In the genomic region with DNA sequence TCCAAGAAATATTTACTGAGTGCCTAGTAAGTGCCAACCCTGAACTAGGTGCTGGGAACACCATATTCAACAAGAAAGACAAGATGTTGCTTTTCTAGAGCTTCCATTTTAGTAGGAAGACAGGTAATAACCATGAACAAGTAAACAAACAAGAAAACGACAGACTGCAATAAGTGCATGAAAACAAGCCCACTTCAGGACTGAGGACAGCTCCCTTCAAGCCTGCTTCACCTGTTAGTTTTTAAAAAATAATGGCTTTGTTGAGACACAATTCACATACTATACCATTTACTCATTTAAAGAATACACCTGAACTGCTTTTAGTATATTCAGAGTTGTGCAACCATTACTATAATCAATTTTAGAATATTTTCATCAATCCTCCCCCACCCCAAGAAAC, we compare ENCODE assay signal across 21 cellular contexts. TPM values are rescaled to one million over a fixed set of nuclear protein-coding genes. Genes with fewer than 3 reads are reported as not detected.
DNase-seq lines count a peak whose midpoint lies in the region; ATAC-seq, FAIRE-seq and TF ChIP-seq lines count a peak whose summit lies in the region.
"Had no signal": no experiment of that assay in that cellular context is flagged by ENCODE, and none has a peak within 500 bp of the region (broad histone marks: within the 10 kb centered on the region; RNA-seq: fewer than 3 reads in every experiment).

No MANE protein-coding gene starts in this region.

- CTCF ChIA-PET in Calu3 (lab: Charles Lee), result no interaction called here
- CTCF ChIA-PET in endothelial cell of umbilical vein (lab: Charles Lee), result no interaction called here

- POLR2A ChIA-PET in endothelial cell of umbilical vein (lab: Charles Lee), result interaction anchor here (0.6 kb wide), 1 partner anchor 21 kb away, joined by 5 read pairs; no protein-coding TSS in a partner anchor

- H3K4me2 ChIP-seq in GM23338, result no peak overlapping the region
- no peak overlapping the region for H3K4me2 ChIP-seq in endothelial cell of umbilical vein (ENCODE audit: insufficient read depth, low read length)
- H3K4me2 ChIP-seq: PC-9 had no signal

- peak; percentile 6 for DNase-seq in Calu3
- no peak for DNase-seq in GM23338 (ENCODE audit: low spot score)
- DNase-seq in RPMI8226, result peak; percentile 43
- no peak for DNase-seq in endothelial cell of umbilical vein (ENCODE audit: low read depth, low spot score)
- no peak for DNase-seq in stimulated activated naive CD4-positive, alpha-beta T cell treated with Interleukin-2 at 50 U/mL for 16 hours (lab: John Stamatoyannopoulos, UW)
- DNase-seq in cerebellar nuclear complex (lab: John Stamatoyannopoulos, UW), result no peak
- DNase-seq: GOT3; naive B cell; NCI-H1417 treated with DMSO at 0.1 percent for 48 hours; NCI-H524 treated with DMSO at 0.1 percent for 48 hours; PC-9; stimulated activated CD4-positive, alpha-beta T cell treated with anti-CD3 and anti-CD28 coated beads, Interleukin-15, amount 100 ng/mL, for 24 hours; T1000; testis had no signal

- H3K9me3 ChIP-seq in endothelial cell of umbilical vein (replicated peaks; ENCODE audit: control insufficient read depth, insufficient read depth, low read length), result no peaks in the 10 kb centered on the region
- H3K9me3 ChIP-seq: testis had no signal

- no peaks in the 10 kb centered on the region for H3K79me2 ChIP-seq in GM23338 (replicated peaks; ENCODE audit: insufficient read depth)
- H3K79me2 ChIP-seq in endothelial cell of umbilical vein (ENCODE audit: control insufficient read depth, insufficient read depth, low read length), result no peaks in the 10 kb centered on the region

- H3K27me3 Mint-ChIP-seq in Calu3 (ENCODE audit: unreplicated experiment), result peaks cover 35% of the 10 kb centered on the region
- peaks cover 3% of the 10 kb centered on the region for H3K27me3 Mint-ChIP-seq in GM23338 (ENCODE audit: insufficient read depth, low read depth, poor library complexity)
- H3K27me3 Mint-ChIP-seq: activated naive CD4-positive, alpha-beta T cell treated with anti-CD3 and anti-CD28 coated beads, Interleukin-2, amount 50 U/mL, for 24 hours had no signal

- no peaks in the 10 kb centered on the region for H4K20me1 ChIP-seq in GM23338 (replicated peaks; ENCODE audit: insufficient read depth)
- H4K20me1 ChIP-seq in endothelial cell of umbilical vein (replicated peaks; ENCODE audit: control insufficient read depth, extremely low read depth, insufficient read depth, low read length), result no peaks in the 10 kb centered on the region

- no peaks in the 10 kb centered on the region for H3K27me3 ChIP-seq in GM23338 (ENCODE audit: insufficient read depth)
- H3K27me3 ChIP-seq in endothelial cell of umbilical vein (ENCODE audit: control insufficient read depth in 2 of 2, insufficient read depth in 2 of 2, low read length in 2 of 2), result no peaks in the 10 kb centered on the region
- H3K27me3 ChIP-seq: right atrium auricular region, testis had no signal

- no peaks in the 10 kb centered on the region for H3K9me2 ChIP-seq in GM23338 (ENCODE audit: insufficient read depth)

- TF ChIP-seq CTCF in Calu3 (IDR thresholded peaks at IDR 0.05; ENCODE audit: unreplicated experiment) (no peak), GM23338 (conservative IDR thresholded peaks at IDR 0.05; ENCODE audit: low read depth in 2 of 2) (no peak), endothelial cell of umbilical vein (IDR thresholded peaks at IDR 0.05; ENCODE audit: extremely low read depth in 1 of 2, insufficient read depth in 1 of 2, low read depth in 1 of 2, low read length in 2 of 2) (no peak)

- no peak overlapping the region for H3K27ac ChIP-seq in GM23338 (ENCODE audit: low read depth)
- H3K27ac ChIP-seq in endothelial cell of umbilical vein (ENCODE audit: insufficient read depth, low read depth, low read length), result no peak overlapping the region
- H3K27ac ChIP-seq: PC-9, right atrium auricular region, testis had no signal

- intact Hi-C loops in Calu3 (cut with micrococcal nuclease; ENCODE audit: unreplicated experiment) (no loop called here), endothelial cell of umbilical vein (cut with micrococcal nuclease) (no loop called here)

- H3K4me3 Mint-ChIP-seq in Calu3 (ENCODE audit: low read depth, unreplicated experiment) (no peak overlapping the region), GM23338 (no peak overlapping the region)
- H3K4me3 Mint-ChIP-seq: activated naive CD4-positive, alpha-beta T cell treated with anti-CD3 and anti-CD28 coated beads, Interleukin-2, amount 50 U/mL, for 24 hours; memory B cell; naive B cell had no signal

- no peaks in the 10 kb centered on the region for H3K9me3 Mint-ChIP-seq in Calu3 (ENCODE audit: low read depth, unreplicated experiment)
- H3K9me3 Mint-ChIP-seq in GM23338, result peaks cover 99% of the 10 kb centered on the region
- H3K9me3 Mint-ChIP-seq: activated naive CD4-positive, alpha-beta T cell treated with anti-CD3 and anti-CD28 coated beads, Interleukin-2, amount 50 U/mL, for 24 hours had no signal

- no peak overlapping the region for H3K4me3 ChIP-seq in GM23338
- no peak overlapping the region for H3K4me3 ChIP-seq in endothelial cell of umbilical vein (replicated peaks in 1 of 3; ENCODE audit: insufficient read depth in 1 of 3, low read depth in 1 of 3, low read length in 3 of 3)
- H3K4me3 ChIP-seq: PC-9, right atrium auricular region, testis had no signal

- H3K4me1 ChIP-seq in GM23338 (ENCODE audit: insufficient read depth) (no peaks in the 10 kb centered on the region), endothelial cell of umbilical vein (ENCODE audit: control insufficient read depth, extremely low read depth, insufficient read depth, low read length) (no peaks in the 10 kb centered on the region)
- H3K4me1 ChIP-seq: right atrium auricular region, testis had no signal

- H3F3A ChIP-seq in GM23338 (replicated peaks; ENCODE audit: low read depth), result no peaks in the 10 kb centered on the region

- TF ChIP-seq POLR2A in endothelial cell of umbilical vein (IDR thresholded peaks at IDR 0.05; ENCODE audit: low read depth, low read length), result no peak

- H3K9me1 ChIP-seq in endothelial cell of umbilical vein (replicated peaks; ENCODE audit: control insufficient read depth, extremely low read depth, insufficient read depth, low read length), result no peaks in the 10 kb centered on the region

- H3K27ac Mint-ChIP-seq in Calu3 (ENCODE audit: unreplicated experiment) (no peak overlapping the region), GM23338 (no peak overlapping the region)
- H3K27ac Mint-ChIP-seq: memory B cell, naive B cell had no signal

- no peaks in the 10 kb centered on the region for H3K4me1 Mint-ChIP-seq in Calu3 (ENCODE audit: low read depth, unreplicated experiment)
- H3K4me1 Mint-ChIP-seq in GM23338, result no peaks in the 10 kb centered on the region
- H3K4me1 Mint-ChIP-seq: naive B cell had no signal

- FAIRE-seq in endothelial cell of umbilical vein (lab: Jason Lieb, UNC), result peak; percentile 18
- FAIRE-seq: astrocyte, islet of Langerhans had no signal

- ATAC-seq in GM23338 (no peak), GM19328 (IDR thresholded peaks at IDR 0.05; ENCODE audit: unreplicated experiment) (no peak)

- BruUV-seq in Calu3 (replicated peaks; lab: Mats Ljungman, UMichigan) (no TSS peak), endothelial cell of umbilical vein (replicated peaks; lab: Mats Ljungman, UMichigan) (no TSS peak)

- no peaks in the 10 kb centered on the region for H3K36me3 ChIP-seq in GM23338 (ENCODE audit: insufficient read depth)
- no peaks in the 10 kb centered on the region for H3K36me3 ChIP-seq in endothelial cell of umbilical vein (ENCODE audit: control insufficient read depth in 2 of 2, extremely low read depth in 1 of 2, insufficient read depth in 2 of 2, low read length in 2 of 2)
- H3K36me3 ChIP-seq: right atrium auricular region had no signal

- dilution Hi-C loops in endothelial cell of umbilical vein (cut with MboI; ENCODE audit: extremely low pct_ligation_motif_present, low sequenced_read_pairs), result no loop called here

- H2AFZ ChIP-seq in GM23338, result no peak overlapping the region
- H2AFZ ChIP-seq in endothelial cell of umbilical vein (ENCODE audit: low read depth, low read length), result no peak overlapping the region
- H2AFZ ChIP-seq: PC-9 had no signal

- no peak overlapping the region for H3K9ac ChIP-seq in endothelial cell of umbilical vein (replicated peaks; ENCODE audit: extremely low read depth, insufficient read depth, low read length)

- no peaks in the 10 kb centered on the region for H3K36me3 Mint-ChIP-seq in Calu3 (ENCODE audit: insufficient read depth, unreplicated experiment)
- peaks cover 21% of the 10 kb centered on the region for H3K36me3 Mint-ChIP-seq in GM23338 (ENCODE audit: low read depth)
- H3K36me3 Mint-ChIP-seq: activated naive CD4-positive, alpha-beta T cell treated with anti-CD3 and anti-CD28 coated beads, Interleukin-2, amount 50 U/mL, for 24 hours; memory B cell; naive B cell had no signal

TF ChIP-seq in endothelial cell of umbilical vein, 7 proteins besides CTCF, POLR2A, EP300 and RAD21 (continues in another document):
- no peak for TF ChIP-seq FOS (IDR thresholded peaks at IDR 0.05; ENCODE audit: borderline replicate concordance, insufficient read depth, low read length)
- TF ChIP-seq MYC (IDR thresholded peaks at IDR 0.05; ENCODE audit: low read depth, low read length), result no peak

RNA-seq across cellular contexts. Expression of a gene that starts 30.4 kb away (rescaled TPM):
- not detected in 2 replicates for total RNA-seq in Calu3 (2022)
- total RNA-seq in GM23338 (2014; rRNA removed; shearing (Covaris generic)), result 0.19 and 1.5 TPM in 2 replicates
- 0.24 and 0.35 TPM in 2 replicates for polyA plus RNA-seq in GM23338 (2016; fragmentation: Nextera tagmentation; extraction: Ambion mirVana)
- total RNA-seq in endothelial cell of umbilical vein, result not detected in 2 replicates
- polyA plus RNA-seq in endothelial cell of umbilical vein, result not detected in 2 replicates
- not detected in 2 replicates for polyA plus RNA-seq in endothelial cell of umbilical vein (2011; cell fraction: cytosol; rRNA removed)
- polyA plus RNA-seq in endothelial cell of umbilical vein (2011; cell fraction: nucleus; rRNA removed), result not detected in 2 replicates
- not detected in 2 replicates for polyA plus RNA-seq in endothelial cell of umbilical vein (2012)
- polyA minus RNA-seq in endothelial cell of umbilical vein, result not detected in 2 replicates
- polyA minus RNA-seq in endothelial cell of umbilical vein (2011; cell fraction: cytosol; rRNA and poly(A)+ RNA removed), result not detected
- polyA minus RNA-seq in endothelial cell of umbilical vein (2011; cell fraction: nucleus; rRNA and poly(A)+ RNA removed), result not detected in 2 replicates
- total RNA-seq: astrocyte, PC-9, right atrium auricular region had no signal

RNA-seq across cellular contexts. Expression of a gene that starts 59.5 kb away (rescaled TPM):
- not detected in 2 replicates for total RNA-seq in Calu3 (2022)
- not detected in 2 replicates for total RNA-seq in GM23338 (2014; rRNA removed; shearing (Covaris generic))
- not detected in 2 replicates for polyA plus RNA-seq in GM23338 (2016; fragmentation: Nextera tagmentation; extraction: Ambion mirVana)
- 0.18 TPM in 1 of 2 replicates, not detected in the other for total RNA-seq in endothelial cell of umbilical vein
- polyA plus RNA-seq in endothelial cell of umbilical vein, result 0.03 and 0.19 TPM in 2 replicates
- polyA plus RNA-seq in endothelial cell of umbilical vein (2011; cell fraction: cytosol; rRNA removed), result 0.04 and 0.08 TPM in 2 replicates
- polyA plus RNA-seq in endothelial cell of umbilical vein (2011; cell fraction: nucleus; rRNA removed), result 0.07 TPM in 1 of 2 replicates, not detected in the other
- polyA plus RNA-seq in endothelial cell of umbilical vein (2012), result not detected in 2 replicates
- 0.41 TPM in 1 of 2 replicates, not detected in the other for polyA minus RNA-seq in endothelial cell of umbilical vein
- not detected for polyA minus RNA-seq in endothelial cell of umbilical vein (2011; cell fraction: cytosol; rRNA and poly(A)+ RNA removed)
- polyA minus RNA-seq in endothelial cell of umbilical vein (2011; cell fraction: nucleus; rRNA and poly(A)+ RNA removed), result 0.14 TPM in 1 of 2 replicates, not detected in the other
- total RNA-seq: astrocyte, omental fat pad, PC-9, right atrium auricular region had no signal

Comparison
In these comparisons a context has a peak if more than half of its experiments do, and no peak if none do; other contexts are left out.
1. DNase-seq: peak in Calu3 (single experiment) and RPMI8226 (single experiment); none in GM23338 (single experiment), endothelial cell of umbilical vein (single experiment), stimulated activated naive CD4-positive, alpha-beta T cell treated with Interleukin-2 at 50 U/mL for 16 hours (single experiment) and cerebellar nuclear complex (0 of 2).